ENCODE assay signal across 25 cellular contexts in the genomic region with DNA sequence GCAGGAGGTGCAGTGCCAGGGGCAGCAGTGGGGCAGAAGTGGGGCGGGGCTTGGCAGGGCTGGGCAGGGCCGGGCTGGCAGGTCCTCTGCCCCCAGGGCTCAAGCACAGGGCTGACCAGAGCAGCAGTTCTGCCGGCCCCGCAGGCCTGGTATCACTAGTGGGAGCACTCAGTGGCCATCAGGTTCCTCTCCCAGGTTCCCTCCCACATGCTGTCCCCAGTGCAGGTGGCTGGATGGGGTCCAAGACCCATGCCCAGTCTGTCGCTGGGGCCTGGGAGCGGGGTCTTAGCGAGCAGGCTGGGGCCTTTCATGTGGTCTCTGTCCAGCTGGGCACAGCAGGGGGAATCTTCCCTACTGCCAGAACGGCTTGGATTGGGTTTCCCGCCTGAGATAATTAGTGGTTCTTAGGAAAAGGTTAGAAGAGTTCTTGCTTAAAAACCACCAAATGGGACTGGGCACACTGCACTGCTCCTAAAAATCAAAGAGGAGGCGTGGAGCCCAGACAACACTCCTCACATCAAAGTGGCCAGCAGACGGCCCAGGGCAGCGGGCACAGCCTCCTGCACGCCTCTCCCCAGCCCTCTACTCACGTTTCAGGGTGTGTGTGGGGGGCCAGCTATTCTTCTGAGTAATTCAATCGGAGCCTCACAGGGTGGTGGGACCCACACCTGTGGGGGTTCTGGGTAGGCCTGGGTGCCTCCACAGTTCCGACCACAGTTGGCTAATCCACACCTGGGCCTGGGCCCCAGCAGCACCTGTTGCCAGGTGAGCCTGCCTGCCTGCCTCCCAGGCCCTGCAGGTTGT. TPM values are rescaled to one million over a fixed set of nuclear protein-coding genes. Genes with fewer than 3 reads are reported as not detected.
DNase-seq lines count a peak whose midpoint lies in the region; ATAC-seq, FAIRE-seq and TF ChIP-seq lines count a peak whose summit lies in the region.
"Had no signal": no experiment of that assay in that cellular context is flagged by ENCODE, and none has a peak within 500 bp of the region (broad histone marks: within the 10 kb centered on the region; RNA-seq: fewer than 3 reads in every experiment).

No MANE protein-coding gene starts in this region.

- peaks cover 4% of the 10 kb centered on the region for H3K36me3 Mint-ChIP-seq in astrocyte (ENCODE audit: low read depth, unreplicated experiment)

- H3K4me3 Mint-ChIP-seq in astrocyte (ENCODE audit: unreplicated experiment), result no peak overlapping the region
- H3K4me3 Mint-ChIP-seq: activated T-cell treated with anti-CD3 and anti-CD28 coated beads, Interleukin-2, amount 50 U/mL, for 24 hours; dendritic cell treated with granulocyte-macrophage colony-stimulating factor and Interleukin-4, amounts not matched to agents 40 ng/mL and 50 ng/mL, for 4 days; HFFc6; naive thymus-derived CD8-positive, alpha-beta T cell had no signal

- H3K36me3 ChIP-seq in astrocyte (ENCODE audit: insufficient read depth, low read length) (no peaks in the 10 kb centered on the region), mesenchymal stem cell (ENCODE audit: control insufficient read depth in 1 of 2, insufficient read depth in 2 of 2, low read depth in 1 of 2, low read length in 2 of 2) (peaks cover 3 to 27% of the 10 kb centered on the region in 2 experiments), Peyer's patch (peaks cover 0 to 24% (median 0%) of the 10 kb centered on the region in 3 donors)
- H3K36me3 ChIP-seq: brain microvascular endothelial cell had no signal

- peaks cover 3% of the 10 kb centered on the region for H3K9me3 Mint-ChIP-seq in astrocyte (ENCODE audit: unreplicated experiment)
- H3K9me3 Mint-ChIP-seq: activated T-cell treated with anti-CD3 and anti-CD28 coated beads, Interleukin-2, amount 50 U/mL, for 24 hours; dendritic cell treated with granulocyte-macrophage colony-stimulating factor and Interleukin-4, amounts not matched to agents 40 ng/mL and 50 ng/mL, for 4 days; HFFc6; naive thymus-derived CD8-positive, alpha-beta T cell had no signal

- H3K4me3 ChIP-seq in astrocyte (ENCODE audit: insufficient read depth, low read depth, low read length), result no peak overlapping the region
- H3K4me3 ChIP-seq in mesenchymal stem cell (ENCODE audit: insufficient read depth in 1 of 2, low read depth in 1 of 2, low read length in 2 of 2), result no peak overlapping the region
- no peak overlapping the region for H3K4me3 ChIP-seq in Peyer's patch
- H3K4me3 ChIP-seq: gastroesophageal sphincter, psoas muscle, SK-N-MC had no signal

- no peak for ATAC-seq in GM19351 (IDR thresholded peaks at IDR 0.05; ENCODE audit: unreplicated experiment)
- ATAC-seq: gastroesophageal sphincter; naive thymus-derived CD8-positive, alpha-beta T cell had no signal

- H2AFZ ChIP-seq in astrocyte (ENCODE audit: low read depth, low read length) (no peak overlapping the region), mesenchymal stem cell (ENCODE audit: low read depth, low read length) (no peak overlapping the region)

- H2AK5ac ChIP-seq in mesenchymal stem cell (ENCODE audit: low read length, severe bottlenecking), result no peak overlapping the region

- H3K27me3 Mint-ChIP-seq in astrocyte (ENCODE audit: low read depth, unreplicated experiment), result peaks cover 11% of the 10 kb centered on the region
- H3K27me3 Mint-ChIP-seq: naive thymus-derived CD8-positive, alpha-beta T cell had no signal

- no peak overlapping the region for H4K91ac ChIP-seq in mesenchymal stem cell (ENCODE audit: low read length)

- H3K27ac ChIP-seq in astrocyte (ENCODE audit: low read depth, low read length) (no peak overlapping the region), mesenchymal stem cell (ENCODE audit: low read length, poor library complexity, severe bottlenecking) (no peak overlapping the region), Peyer's patch (no peak overlapping the region)
- H3K27ac ChIP-seq: 22Rv1, brain microvascular endothelial cell, psoas muscle, SK-N-MC had no signal

- H3K9ac ChIP-seq in astrocyte (ENCODE audit: low read length) (no peak overlapping the region), mesenchymal stem cell (ENCODE audit: low read length) (no peak overlapping the region)

- 71% methylated on average over 11 of the region's 16 CpGs for WGBS in mesenchymal stem cell

- no peaks in the 10 kb centered on the region for H3K79me2 ChIP-seq in astrocyte (ENCODE audit: insufficient read depth, low read length)

- no peak overlapping the region for H3K23ac ChIP-seq in mesenchymal stem cell (ENCODE audit: low read length in 2 of 2)

- peaks cover 7% of the 10 kb centered on the region for H3K4me1 Mint-ChIP-seq in astrocyte (ENCODE audit: low read depth, unreplicated experiment)

- TF ChIP-seq CTCF in astrocyte (IDR thresholded peaks at IDR 0.05; ENCODE audit: insufficient read depth, low read depth, low read length), result no peak
- no peak for TF ChIP-seq CTCF in Peyer's patch (IDR thresholded peaks at IDR 0.05)

- H3K9me3 ChIP-seq in astrocyte (ENCODE audit: insufficient read depth, low read depth, low read length) (no peaks in the 10 kb centered on the region), mesenchymal stem cell (ENCODE audit: control insufficient read depth, low read length) (no peaks in the 10 kb centered on the region), Peyer's patch (no peaks in the 10 kb centered on the region)
- H3K9me3 ChIP-seq: gastroesophageal sphincter, psoas muscle had no signal

- H3K4me1 ChIP-seq in astrocyte (ENCODE audit: insufficient read depth, low read length) (peaks cover 1% of the 10 kb centered on the region), mesenchymal stem cell (ENCODE audit: control insufficient read depth, insufficient read depth, low read depth, low read length) (peaks cover 12% of the 10 kb centered on the region), Peyer's patch (no peaks in the 10 kb centered on the region)

- no peak overlapping the region for H3K14ac ChIP-seq in mesenchymal stem cell (ENCODE audit: low read length in 2 of 2)

- H2BK120ac ChIP-seq in mesenchymal stem cell (ENCODE audit: low read depth, low read length), result no peak overlapping the region

- H4K20me1 ChIP-seq in astrocyte (ENCODE audit: insufficient read depth, low read length), result peaks cover 32% of the 10 kb centered on the region

- peak overlapping the region; percentile 45 for H3K27ac Mint-ChIP-seq in astrocyte (ENCODE audit: unreplicated experiment)
- H3K27ac Mint-ChIP-seq: activated T-cell treated with anti-CD3 and anti-CD28 coated beads, Interleukin-2, amount 50 U/mL, for 24 hours; dendritic cell treated with granulocyte-macrophage colony-stimulating factor and Interleukin-4, amounts not matched to agents 40 ng/mL and 50 ng/mL, for 4 days; HFFc6 had no signal

- peak; percentile 60 for DNase-seq in DMS 273 (lab: John Stamatoyannopoulos, UW; ENCODE audit: unreplicated experiment)
- no peak for DNase-seq in DMS 273 treated with DMSO at 0.1 percent for 48 hours (lab: John Stamatoyannopoulos, UW)
- DNase-seq in HTR-8/SVneo (ENCODE audit: insufficient read length, low spot score), result no peak
- no peak for DNase-seq in astrocyte (ENCODE audit: low read depth)
- DNase-seq in mesenchymal stem cell, result no peak
- no peak for DNase-seq in Peyer's patch
- no peak for DNase-seq in GOT3 (lab: John Stamatoyannopoulos, UW)
- DNase-seq: activated CD4-positive, alpha-beta T cell treated with anti-CD3 and anti-CD28 coated beads, Interleukin-2, amount 50 U/mL, for 48 hours; activated naive CD4-positive, alpha-beta T cell treated with anti-CD3 and anti-CD28 coated beads, Interleukin-2, amount 50 U/mL, for 16 hours; activated T-cell treated with anti-CD3 and anti-CD28 coated beads, Interleukin-2, amount 50 U/mL, for 24 hours; brain microvascular endothelial cell; DMS153; HFFc6; naive thymus-derived CD8-positive, alpha-beta T cell; NCI-H187; NCI-H510A; psoas muscle; stimulated activated CD4-positive, alpha-beta T cell treated with anti-CD3 and anti-CD28 coated beads, Interleukin-12 subunit alpha, Interleukin-12 subunit beta, amount 100 ng/mL, for 4 hours; trophoblast cell had no signal

- no peaks in the 10 kb centered on the region for H3K79me1 ChIP-seq in mesenchymal stem cell (replicated peaks; ENCODE audit: low read length, poor library complexity, severe bottlenecking)

- H2BK12ac ChIP-seq in mesenchymal stem cell (ENCODE audit: low read length in 2 of 2), result no peak overlapping the region

- H3K27me3 ChIP-seq in astrocyte (ENCODE audit: insufficient read depth, low read length), result peaks cover under 1% of the 10 kb centered on the region
- peaks cover 0 to 26% of the 10 kb centered on the region in 2 experiments for H3K27me3 ChIP-seq in mesenchymal stem cell (ENCODE audit: control insufficient read depth in 1 of 2, insufficient read depth in 1 of 2, low read length in 2 of 2)
- no peaks in the 10 kb centered on the region for H3K27me3 ChIP-seq in Peyer's patch
- H3K27me3 ChIP-seq: brain microvascular endothelial cell, gastroesophageal sphincter had no signal

- H3K18ac ChIP-seq in mesenchymal stem cell (ENCODE audit: low read depth in 1 of 2, low read length in 2 of 2), result no peak overlapping the region

- H3K4me2 ChIP-seq in astrocyte (ENCODE audit: low read length), result no peak overlapping the region
- no peak overlapping the region for H3K4me2 ChIP-seq in mesenchymal stem cell (ENCODE audit: low read length, poor library complexity, severe bottlenecking)

- no peak overlapping the region for H4K8ac ChIP-seq in mesenchymal stem cell (ENCODE audit: low read length)

- FAIRE-seq in HTR-8/SVneo (lab: Jason Lieb, UNC) (peak; percentile 20), astrocyte (lab: Jason Lieb, UNC) (no peak)
- FAIRE-seq: TTC549 had no signal

- no peak overlapping the region for H2BK5ac ChIP-seq in mesenchymal stem cell (ENCODE audit: low read depth, low read length, poor library complexity, severe bottlenecking)

- peak overlapping the region; percentile 54 for H2BK15ac ChIP-seq in mesenchymal stem cell (ENCODE audit: low read depth, poor library complexity, severe bottlenecking)

- H3K4ac ChIP-seq in mesenchymal stem cell (ENCODE audit: low read depth in 1 of 2, low read length in 2 of 2), result no peak overlapping the region

- TF ChIP-seq POLR2A in Peyer's patch (IDR thresholded peaks at IDR 0.05), result no peak

RNA-seq across cellular contexts. Expression of gene TPCN2, which starts 45.6 kb away (rescaled TPM):
- total RNA-seq in astrocyte (8.4 and 9.5 TPM in 2 replicates), Peyer's patch (10 to 100 TPM; 22.4 to 42.5 (median 33.0) TPM)
- polyA plus RNA-seq in mesenchymal stem cell (2013, experiment 1 of 2), result 4.9 TPM
- polyA plus RNA-seq in mesenchymal stem cell (2013, experiment 2 of 2), result 4.7 TPM
